In genomic region chr13:94657167-94657566, GRCh38 we compare ENCODE assay signal across 10 cellular contexts. TPM values are rescaled to one million over a fixed set of nuclear protein-coding genes. Genes with fewer than 3 reads are reported as not detected.
DNase-seq lines count a peak whose midpoint lies in the region; ATAC-seq, FAIRE-seq and TF ChIP-seq lines count a peak whose summit lies in the region.
"Had no signal": no experiment of that assay in that cellular context is flagged by ENCODE, and none has a peak within 500 bp of the region (broad histone marks: within the 10 kb centered on the region; RNA-seq: fewer than 3 reads in every experiment).

No MANE protein-coding gene starts in this region.

- no peaks in the 10 kb centered on the region for H3K36me3 Mint-ChIP-seq in natural killer cell treated with Interleukin-12 subunit alpha and Interleukin-12 subunit beta and Interleukin-15 and Interleukin-18, amount 100 ng/mL, for 72 hours

- H3K9me3 Mint-ChIP-seq in natural killer cell treated with Interleukin-12 subunit alpha and Interleukin-12 subunit beta and Interleukin-15 and Interleukin-18, amount 100 ng/mL, for 72 hours = no peaks in the 10 kb centered on the region

- H3K4me3 ChIP-seq in epithelial cell of esophagus (ENCODE audit: low read length) = no peak overlapping the region

- peak; percentile 20 for ATAC-seq in GM18520 (IDR thresholded peaks at IDR 0.05; ENCODE audit: unreplicated experiment)
- peak; percentile 32 for ATAC-seq in GM21526 (IDR thresholded peaks at IDR 0.05; ENCODE audit: low FRiP score, unreplicated experiment)
- ATAC-seq in HG03378 (IDR thresholded peaks at IDR 0.05; ENCODE audit: unreplicated experiment) = peak; percentile 17
- ATAC-seq in natural killer cell treated with Interleukin-12 subunit alpha and Interleukin-12 subunit beta and Interleukin-15 and Interleukin-18, amount 100 ng/mL, for 72 hours = no peak

- peaks cover 24 to 35% of the 10 kb centered on the region in 2 donors for H3K27me3 Mint-ChIP-seq in natural killer cell treated with Interleukin-12 subunit alpha and Interleukin-12 subunit beta and Interleukin-15 and Interleukin-18, amount 100 ng/mL, for 72 hours

- peak; percentile 65 for DNase-seq in epithelial cell of esophagus (ENCODE audit: low read depth)
- no peak for DNase-seq in HPDE6-E6E7 (ENCODE audit: extremely low spot score)
- no peak for DNase-seq in NOMO-1 treated with DMSO at 0.1 percent for 48 hours (lab: John Stamatoyannopoulos, UW; ENCODE audit: unreplicated experiment)
- DNase-seq in natural killer cell treated with Interleukin-12 subunit alpha and Interleukin-12 subunit beta and Interleukin-15 and Interleukin-18, amount 100 ng/mL, for 72 hours (ENCODE audit: low spot score) = no peak
- no peak for DNase-seq in GM12891 (ENCODE audit: insufficient read length, low spot score)
- DNase-seq: hypothalamus, nephron progenitor cell had no signal

- no peak overlapping the region for H3K4me3 Mint-ChIP-seq in natural killer cell treated with Interleukin-12 subunit alpha and Interleukin-12 subunit beta and Interleukin-15 and Interleukin-18, amount 100 ng/mL, for 72 hours
- H3K4me3 Mint-ChIP-seq: nephron progenitor cell had no signal

- H3K27ac Mint-ChIP-seq in natural killer cell treated with Interleukin-12 subunit alpha and Interleukin-12 subunit beta and Interleukin-15 and Interleukin-18, amount 100 ng/mL, for 72 hours = no peak overlapping the region
- H3K27ac Mint-ChIP-seq: nephron progenitor cell had no signal

- FAIRE-seq in GM12891 (lab: Jason Lieb, UNC) = no peak

- TF ChIP-seq POLR2A in GM12891 (IDR thresholded peaks at IDR 0.05; ENCODE audit: low read depth, low read length) = no peak

- no peak for TF ChIP-seq CTCF in epithelial cell of esophagus (IDR thresholded peaks at IDR 0.05; ENCODE audit: insufficient read depth, low read depth, low read length, missing control alignments)

- peaks cover 0 to 3% of the 10 kb centered on the region in 2 donors for H3K4me1 Mint-ChIP-seq in natural killer cell treated with Interleukin-12 subunit alpha and Interleukin-12 subunit beta and Interleukin-15 and Interleukin-18, amount 100 ng/mL, for 72 hours (ENCODE audit: low read depth in 2 of 2)

TF ChIP-seq in GM12891, 5 proteins besides CTCF, POLR2A, EP300 and RAD21:
- TF ChIP-seq POU2F2 (IDR thresholded peaks at IDR 0.05; ENCODE audit: low read depth, low read length) (no peak), SPI1 (IDR thresholded peaks at IDR 0.05; ENCODE audit: low read depth, low read length) (no peak), PAX5 (IDR thresholded peaks at IDR 0.05; ENCODE audit: insufficient read depth, low read length, severe bottlenecking) (no peak), POLR2AphosphoS5 (IDR thresholded peaks at IDR 0.05; ENCODE audit: low read depth, low read length) (no peak), TAF1 (IDR thresholded peaks at IDR 0.05; ENCODE audit: low read depth, low read length) (no peak)

RNA-seq across cellular contexts. Expression of gene SOX21, which starts 55.2 kb away (rescaled TPM):
- not detected for total RNA-seq in natural killer cell treated with Interleukin-12 subunit alpha and Interleukin-12 subunit beta and Interleukin-15 and Interleukin-18, amount 100 ng/mL, for 72 hours
- polyA plus RNA-seq in GM12891 (2012; ENCODE audit: low read depth, missing spikeins) = not detected

RNA-seq across cellular contexts. Expression of gene GPR180, which starts 55.5 kb away (rescaled TPM):
- total RNA-seq in natural killer cell treated with Interleukin-12 subunit alpha and Interleukin-12 subunit beta and Interleukin-15 and Interleukin-18, amount 100 ng/mL, for 72 hours = 1 to 10 TPM; 7.1 to 7.8 TPM
- 1.8 TPM for polyA plus RNA-seq in GM12891 (2012; ENCODE audit: low read depth, missing spikeins)

Comparison
In these comparisons a context has a peak if more than half of its experiments do, and no peak if none do; other contexts are left out.
1. ATAC-seq: peak in GM18520 (single experiment), GM21526 (single experiment) and HG03378 (single experiment); none in natural killer cell treated with Interleukin-12 subunit alpha and Interleukin-12 subunit beta and Interleukin-15 and Interleukin-18, amount 100 ng/mL, for 72 hours (0 of 2).